In genomic region chr12:109523504-109523903, GRCh38 we compare ENCODE assay signal across 17 cellular contexts. TPM values are rescaled to one million over a fixed set of nuclear protein-coding genes. Genes with fewer than 3 reads are reported as not detected.
DNase-seq lines count a peak whose midpoint lies in the region; ATAC-seq and TF ChIP-seq lines count a peak whose summit lies in the region.
"Had no signal": no experiment of that assay in that cellular context is flagged by ENCODE, and none has a peak within 500 bp of the region (broad histone marks: within the 10 kb centered on the region; RNA-seq: fewer than 3 reads in every experiment).

No MANE protein-coding gene starts in this region.

- DNase-seq in Right ventricle myocardium superior: no peak
- no peak for DNase-seq in right cardiac atrium
- peak; percentile 35 for DNase-seq in NCI-H69 (lab: John Stamatoyannopoulos, UW)
- no peak for DNase-seq in dorsolateral prefrontal cortex
- DNase-seq in stimulated activated effector memory CD8-positive, alpha-beta T cell treated with anti-CD3 and anti-CD28 coated beads, Interleukin-12 subunit alpha, Interleukin-12 subunit beta, amount 100 ng/mL, for 72 hours (ENCODE audit: low spot score in 2 of 2): no peak
- no peak for DNase-seq in hypothalamus (lab: John Stamatoyannopoulos, UW)
- DNase-seq in CD14-positive monocyte (ENCODE audit: low spot score): no peak
- DNase-seq in NCI-H146 treated with DMSO at 0.1 percent for 48 hours (lab: John Stamatoyannopoulos, UW; ENCODE audit: unreplicated experiment): no peak
- DNase-seq: Calu3; CD4-positive, alpha-beta T cell; DND-41; H7; NCI-H1092; NCI-H146; NCI-H446 treated with DMSO at 0.1 percent for 48 hours; RPMI8226; SW 1271 had no signal

- no peaks in the 10 kb centered on the region for H3K4me1 Mint-ChIP-seq in stimulated activated effector memory CD8-positive, alpha-beta T cell treated with anti-CD3 and anti-CD28 coated beads, Interleukin-12 subunit alpha, Interleukin-12 subunit beta, amount 100 ng/mL, for 72 hours
- H3K4me1 Mint-ChIP-seq in CD14-positive monocyte: no peaks in the 10 kb centered on the region

- H3K4me3 Mint-ChIP-seq in stimulated activated effector memory CD8-positive, alpha-beta T cell treated with anti-CD3 and anti-CD28 coated beads, Interleukin-12 subunit alpha, Interleukin-12 subunit beta, amount 100 ng/mL, for 72 hours: no peak overlapping the region
- H3K4me3 Mint-ChIP-seq in CD14-positive monocyte: no peak overlapping the region
- H3K4me3 Mint-ChIP-seq: CD4-positive, alpha-beta T cell had no signal

- no peaks in the 10 kb centered on the region for H3K9me3 ChIP-seq in right cardiac atrium (ENCODE audit: control insufficient read depth, low read length)

- no peaks in the 10 kb centered on the region for H3K9me3 Mint-ChIP-seq in stimulated activated effector memory CD8-positive, alpha-beta T cell treated with anti-CD3 and anti-CD28 coated beads, Interleukin-12 subunit alpha, Interleukin-12 subunit beta, amount 100 ng/mL, for 72 hours
- no peaks in the 10 kb centered on the region for H3K9me3 Mint-ChIP-seq in CD14-positive monocyte
- H3K9me3 Mint-ChIP-seq: CD4-positive, alpha-beta T cell had no signal

- H3K27me3 ChIP-seq in right cardiac atrium (ENCODE audit: control insufficient read depth, insufficient read depth) (no peaks in the 10 kb centered on the region), dorsolateral prefrontal cortex (no peaks in the 10 kb centered on the region)

- H3K27ac Mint-ChIP-seq in stimulated activated effector memory CD8-positive, alpha-beta T cell treated with anti-CD3 and anti-CD28 coated beads, Interleukin-12 subunit alpha, Interleukin-12 subunit beta, amount 100 ng/mL, for 72 hours: peak overlapping the region; percentile 75
- no peak overlapping the region for H3K27ac Mint-ChIP-seq in CD14-positive monocyte
- H3K27ac Mint-ChIP-seq: CD4-positive, alpha-beta T cell had no signal

- H3K36me3 Mint-ChIP-seq in stimulated activated effector memory CD8-positive, alpha-beta T cell treated with anti-CD3 and anti-CD28 coated beads, Interleukin-12 subunit alpha, Interleukin-12 subunit beta, amount 100 ng/mL, for 72 hours: peaks cover 67% of the 10 kb centered on the region
- peaks cover 91 to 97% of the 10 kb centered on the region in 2 donors for H3K36me3 Mint-ChIP-seq in CD14-positive monocyte

- 81% methylated on average over 5 of the region's 5 CpGs for WGBS in right cardiac atrium

- no peak overlapping the region for H3K4me3 ChIP-seq in right cardiac atrium (ENCODE audit: low read length)
- no peak overlapping the region for H3K4me3 ChIP-seq in dorsolateral prefrontal cortex

- ATAC-seq in Right ventricle myocardium superior (ENCODE audit: poor library complexity) (peak; percentile 4), right cardiac atrium (no peak)
- no peak for ATAC-seq in stimulated activated effector memory CD8-positive, alpha-beta T cell treated with anti-CD3 and anti-CD28 coated beads, Interleukin-12 subunit alpha, Interleukin-12 subunit beta, amount 100 ng/mL, for 72 hours

- TF ChIP-seq CTCF in dorsolateral prefrontal cortex (IDR thresholded peaks at IDR 0.05 in 54 of 56, conservative IDR thresholded peaks at IDR 0.05 in 2 of 56; ENCODE audit: low read depth in 1 of 56, partially characterized antibody in 56 of 56) (no peak), CD14-positive monocyte (IDR thresholded peaks at IDR 0.05) (no peak)

- intact Hi-C loops in Right ventricle myocardium superior (cut with DNase I): loop anchor here (5.0 kb wide), 1 partner anchor 74 kb away; no protein-coding TSS in a partner anchor
- intact Hi-C loops in right cardiac atrium (cut with DNase I): loop anchor here in 2 of 4 donors (10.0 kb wide), 1 partner anchor 251 kb away; no protein-coding TSS in a partner anchor
- intact Hi-C loops in dorsolateral prefrontal cortex (cut with DNase I): loop anchor here (5.0 kb wide), 4 partner anchors 49 to 319 kb away; partner anchors contain the start of genes MMAB (in 2 of the 2), MVK (in 2 of the 2) and FAM222A (in 1 of the 2)
- intact Hi-C loops in CD14-positive monocyte (cut with micrococcal nuclease): no loop called here

- H3K27me3 Mint-ChIP-seq in CD14-positive monocyte (ENCODE audit: low read depth in 3 of 3): no peaks in the 10 kb centered on the region
- H3K27me3 Mint-ChIP-seq: CD4-positive, alpha-beta T cell had no signal

- H3K4me1 ChIP-seq in right cardiac atrium (ENCODE audit: control insufficient read depth, insufficient read depth, low read length): peaks cover 4% of the 10 kb centered on the region

- H3K27ac ChIP-seq in right cardiac atrium (ENCODE audit: low read length) (no peak overlapping the region), dorsolateral prefrontal cortex (peak overlapping the region in 31 of 59 donors; percentile 0 to 79 (median 49))

RNA-seq across cellular contexts. Expression of gene UBE3B, which starts 46.1 kb away (rescaled TPM):
- total RNA-seq in Right ventricle myocardium superior (50.9 TPM), right cardiac atrium (10 to 100 TPM; 39.9 to 53.2 (median 46.8) TPM), dorsolateral prefrontal cortex (10 to 100 TPM; 39.2 to 68.5 (median 52.9) TPM)
- polyA plus RNA-seq in right cardiac atrium (22.6 TPM), CD14-positive monocyte (10 to 100 TPM; 14.4 to 18.2 TPM)

RNA-seq across cellular contexts. Expression of gene KCTD10, which starts 46.4 kb away (rescaled TPM):
- total RNA-seq in Right ventricle myocardium superior (27.1 TPM), right cardiac atrium (10 to 100 TPM; 28.3 to 76.9 (median 32.9) TPM), dorsolateral prefrontal cortex (10 to 100 TPM; 32.1 to 62.5 (median 42.9) TPM)
- polyA plus RNA-seq in right cardiac atrium (16.5 TPM), CD14-positive monocyte (10 to 100 TPM; 20.0 to 21.0 TPM)

RNA-seq across cellular contexts. Expression of gene MMAB, which starts 49.8 kb away (rescaled TPM):
- total RNA-seq in Right ventricle myocardium superior (68.1 TPM), right cardiac atrium (10 to 100 TPM; 37.0 to 50.7 (median 42.2) TPM), dorsolateral prefrontal cortex (10 to 100 TPM; 17.6 to 53.8 (median 31.3) TPM)
- polyA plus RNA-seq in right cardiac atrium (46.9 TPM), CD14-positive monocyte (10 to 100 TPM; 12.4 to 15.6 TPM)

RNA-seq across cellular contexts. Expression of gene MVK, which starts 50.1 kb away (rescaled TPM):
- 9.4 TPM for total RNA-seq in Right ventricle myocardium superior
- 10 to 100 TPM in 1 of 4 donors, 1 to 10 TPM in 3; 5.8 to 10.2 (median 6.9) TPM for total RNA-seq in right cardiac atrium
- polyA plus RNA-seq in right cardiac atrium: 9.6 TPM
- 10 to 100 TPM; 11.9 to 45.9 (median 24.6) TPM for total RNA-seq in dorsolateral prefrontal cortex
- 1 to 10 TPM; 1.1 to 1.6 TPM for polyA plus RNA-seq in CD14-positive monocyte

Comparison
In these comparisons a context has a peak if more than half of its experiments do, and no peak if none do; other contexts are left out.
1. intact Hi-C loops: an anchor here in Right ventricle myocardium superior (5.0 kb wide) and dorsolateral prefrontal cortex (5.0 kb wide); none called in CD14-positive monocyte.